17 cellular contexts compared by ENCODE assay signal in the genomic region with DNA sequence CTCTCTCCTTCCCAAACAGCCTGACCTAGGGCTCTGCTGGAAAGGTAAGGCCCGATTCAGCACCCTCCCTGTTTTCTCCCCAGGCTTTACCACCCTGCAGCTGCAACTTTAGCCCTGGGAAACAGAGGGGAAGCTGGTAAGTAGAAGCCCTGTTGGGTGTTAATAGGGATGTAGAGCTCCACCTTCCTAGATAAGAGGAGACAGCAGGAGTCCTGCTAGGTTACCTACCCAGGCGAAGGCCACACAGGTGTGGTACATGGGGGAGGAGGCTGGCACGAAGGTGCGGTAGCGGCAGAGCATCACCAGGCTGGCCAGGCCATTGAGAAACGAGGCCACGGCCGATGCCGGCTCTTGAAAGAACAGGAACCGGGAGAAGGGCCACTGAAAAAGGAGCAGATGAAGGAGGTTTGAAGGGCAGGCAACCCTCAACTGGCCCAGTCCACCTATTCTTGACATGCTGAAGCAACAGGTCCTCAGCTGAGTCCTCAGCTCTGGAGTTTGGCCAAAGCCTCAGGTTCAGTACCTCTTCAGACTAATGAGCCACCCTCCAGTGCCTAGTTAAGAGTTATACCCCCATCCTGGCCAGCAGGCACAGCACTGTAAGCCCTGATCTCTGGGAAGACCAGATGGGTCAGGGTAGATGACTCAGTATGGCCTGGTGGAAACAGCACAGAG. TPM values are rescaled to one million over a fixed set of nuclear protein-coding genes. Genes with fewer than 3 reads are reported as not detected.
DNase-seq lines count a peak whose midpoint lies in the region; ATAC-seq, FAIRE-seq and TF ChIP-seq lines count a peak whose summit lies in the region.
"Had no signal": no experiment of that assay in that cellular context is flagged by ENCODE, and none has a peak within 500 bp of the region (broad histone marks: within the 10 kb centered on the region; RNA-seq: fewer than 3 reads in every experiment).

No MANE protein-coding gene starts in this region.

- H3K4me3 Mint-ChIP-seq in activated naive CD4-positive, alpha-beta T cell treated with anti-CD3 and anti-CD28 coated beads, Interleukin-2, amount 50 U/mL, for 24 hours: no peak overlapping the region
- no peak overlapping the region for H3K4me3 Mint-ChIP-seq in activated naive CD4-positive, alpha-beta T cell treated with anti-CD3 and anti-CD28 coated beads, Interleukin-2, amount 10 ng/mL, durations not matched to agents 7 days and 5 days
- no peak overlapping the region for H3K4me3 Mint-ChIP-seq in Calu3 (ENCODE audit: low read depth, unreplicated experiment)

- no peaks in the 10 kb centered on the region for H3K27me3 Mint-ChIP-seq in activated naive CD4-positive, alpha-beta T cell treated with anti-CD3 and anti-CD28 coated beads, Interleukin-2, amount 50 U/mL, for 24 hours
- H3K27me3 Mint-ChIP-seq in activated naive CD4-positive, alpha-beta T cell treated with anti-CD3 and anti-CD28 coated beads, Interleukin-2, amount 10 ng/mL, durations not matched to agents 7 days and 5 days: no peaks in the 10 kb centered on the region
- H3K27me3 Mint-ChIP-seq in Calu3 (ENCODE audit: unreplicated experiment): no peaks in the 10 kb centered on the region
- H3K27me3 Mint-ChIP-seq: CD4-positive, CD25-positive, alpha-beta regulatory T cell had no signal

- WGBS in esophagus, 2 donors: 85 to 89% methylated on average over 10 of the region's 10 CpGs
- WGBS in small intestine, 3 donors: 61 to 89% (median 68%) methylated on average over 10 of the region's 10 CpGs

- H3K9me3 ChIP-seq in esophagus (ENCODE audit: control insufficient read depth in 2 of 2, insufficient read depth in 1 of 2, low read depth in 1 of 2, low read length in 1 of 2) (no peaks in the 10 kb centered on the region), small intestine (ENCODE audit: control insufficient read depth, low read depth) (no peaks in the 10 kb centered on the region), breast epithelium (no peaks in the 10 kb centered on the region)

- peak overlapping the region; percentile 35 for H3K27ac Mint-ChIP-seq in activated naive CD4-positive, alpha-beta T cell treated with anti-CD3 and anti-CD28 coated beads, Interleukin-2, amount 50 U/mL, for 24 hours
- no peak overlapping the region for H3K27ac Mint-ChIP-seq in activated naive CD4-positive, alpha-beta T cell treated with anti-CD3 and anti-CD28 coated beads, Interleukin-2, amount 10 ng/mL, durations not matched to agents 7 days and 5 days
- H3K27ac Mint-ChIP-seq in Calu3 (ENCODE audit: unreplicated experiment): no peak overlapping the region

- no peaks in the 10 kb centered on the region for H3K27me3 ChIP-seq in esophagus (ENCODE audit: control insufficient read depth in 1 of 2, insufficient read depth in 2 of 2, low read length in 2 of 2)
- no peaks in the 10 kb centered on the region for H3K27me3 ChIP-seq in small intestine (ENCODE audit: control insufficient read depth in 2 of 2, insufficient read depth in 2 of 2, low read length in 2 of 2)
- no peaks in the 10 kb centered on the region for H3K27me3 ChIP-seq in breast epithelium
- H3K27me3 ChIP-seq: BLaER1 treated with 17β-estradiol and CSF1 and Interleukin-3, amounts not matched to agents 10 nM and 100 nM had no signal

- TF ChIP-seq CTCF in Calu3 (IDR thresholded peaks at IDR 0.05; ENCODE audit: unreplicated experiment) (no peak), breast epithelium (IDR thresholded peaks at IDR 0.05) (no peak)

- CTCF ChIA-PET in activated naive CD4-positive, alpha-beta T cell treated with anti-CD3 and anti-CD28 coated beads, Interleukin-2, amount 10 ng/mL, durations not matched to agents 7 days and 5 days (lab: Charles Lee): no interaction called here
- CTCF ChIA-PET in Calu3 (lab: Charles Lee): interaction anchor here (0.6 to 161.2 kb wide), 21 partner anchors 30 to 1019 kb away, joined by 3 to 42089 read pairs (median 4); partner anchors contain the start of genes ERBB2, GRB7, GSDMA and GSDMB

- peaks cover 13% of the 10 kb centered on the region for H3K36me3 Mint-ChIP-seq in activated naive CD4-positive, alpha-beta T cell treated with anti-CD3 and anti-CD28 coated beads, Interleukin-2, amount 50 U/mL, for 24 hours
- H3K36me3 Mint-ChIP-seq in activated naive CD4-positive, alpha-beta T cell treated with anti-CD3 and anti-CD28 coated beads, Interleukin-2, amount 10 ng/mL, durations not matched to agents 7 days and 5 days: peaks cover 39% of the 10 kb centered on the region
- peaks cover 48% of the 10 kb centered on the region for H3K36me3 Mint-ChIP-seq in Calu3 (ENCODE audit: insufficient read depth, unreplicated experiment)

- no peak overlapping the region for H3K4me3 ChIP-seq in esophagus (ENCODE audit: low read depth in 1 of 2, low read length in 2 of 2)
- H3K4me3 ChIP-seq in small intestine (ENCODE audit: low read depth in 1 of 2, low read length in 2 of 2): no peak overlapping the region
- no peak overlapping the region for H3K4me3 ChIP-seq in breast epithelium
- H3K4me3 ChIP-seq: BLaER1 treated with 17β-estradiol and CSF1 and Interleukin-3, amounts not matched to agents 10 nM and 100 nM; GM23248 had no signal

- no peak for ATAC-seq in SK-N-SH treated with all-trans-retinoic acid at 6 μM for 48 hours

- no peaks in the 10 kb centered on the region for H3K9me3 Mint-ChIP-seq in activated naive CD4-positive, alpha-beta T cell treated with anti-CD3 and anti-CD28 coated beads, Interleukin-2, amount 50 U/mL, for 24 hours
- H3K9me3 Mint-ChIP-seq in activated naive CD4-positive, alpha-beta T cell treated with anti-CD3 and anti-CD28 coated beads, Interleukin-2, amount 10 ng/mL, durations not matched to agents 7 days and 5 days: no peaks in the 10 kb centered on the region
- no peaks in the 10 kb centered on the region for H3K9me3 Mint-ChIP-seq in Calu3 (ENCODE audit: low read depth, unreplicated experiment)

- FAIRE-seq in small intestine (lab: Jason Lieb, UNC): no peak
- FAIRE-seq: G401.6, GM12891, HTR-8/SVneo had no signal

- H3K4me1 ChIP-seq in esophagus (ENCODE audit: control insufficient read depth in 2 of 2, insufficient read depth in 2 of 2, low read length in 1 of 2) (peaks cover 0 to 15% of the 10 kb centered on the region in 2 donors), small intestine (ENCODE audit: control insufficient read depth in 2 of 2, insufficient read depth in 1 of 2, low read depth in 1 of 2, low read length in 1 of 2) (peaks cover 6 to 7% of the 10 kb centered on the region in 2 donors), breast epithelium (peaks cover 6 to 10% of the 10 kb centered on the region in 2 donors)

- TF ChIP-seq POLR2A in breast epithelium (IDR thresholded peaks at IDR 0.05): no peak

- intact Hi-C loops in Calu3 (cut with micrococcal nuclease; ENCODE audit: unreplicated experiment): loop anchor here (5.0 to 10.0 kb wide), 2 partner anchors 220 to 598 kb away; partner anchors contain the start of gene CDK12
- intact Hi-C loops in breast epithelium (cut with DNase I; ENCODE audit: low total_unique reads): no loop called here

- H3K27ac ChIP-seq in esophagus (ENCODE audit: low read depth in 2 of 2, low read length in 1 of 2) (peak overlapping the region; percentile 48 to 74), small intestine (ENCODE audit: low read depth in 1 of 2, low read length in 1 of 2) (no peak overlapping the region), breast epithelium (no peak overlapping the region)
- H3K27ac ChIP-seq: BLaER1 treated with 17β-estradiol and CSF1 and Interleukin-3, amounts not matched to agents 10 nM and 100 nM; GM23248 had no signal

- BruUV-seq in Calu3 (replicated peaks; lab: Mats Ljungman, UMichigan): no TSS peak

- no peak for DNase-seq in activated naive CD4-positive, alpha-beta T cell treated with anti-CD3 and anti-CD28 coated beads, Interleukin-2, amount 10 ng/mL, durations not matched to agents 7 days and 5 days
- peak; percentile 78 for DNase-seq in Calu3
- DNase-seq in small intestine: peak; percentile 52
- no peak for DNase-seq in breast epithelium (ENCODE audit: low spot score in 2 of 2)
- DNase-seq in AG08396 (ENCODE audit: low spot score): no peak
- DNase-seq: 8988T; CD4-positive, CD25-positive, alpha-beta regulatory T cell; DMS79; GM23248; H7 had no signal

- H3K4me1 Mint-ChIP-seq in activated naive CD4-positive, alpha-beta T cell treated with anti-CD3 and anti-CD28 coated beads, Interleukin-2, amount 50 U/mL, for 24 hours: peaks cover 49% of the 10 kb centered on the region
- H3K4me1 Mint-ChIP-seq in activated naive CD4-positive, alpha-beta T cell treated with anti-CD3 and anti-CD28 coated beads, Interleukin-2, amount 10 ng/mL, durations not matched to agents 7 days and 5 days: peaks cover 46% of the 10 kb centered on the region
- peaks cover 41% of the 10 kb centered on the region for H3K4me1 Mint-ChIP-seq in Calu3 (ENCODE audit: low read depth, unreplicated experiment)

- H3K36me3 ChIP-seq in esophagus (ENCODE audit: control insufficient read depth in 2 of 2, insufficient read depth in 2 of 2, low read length in 1 of 2) (peaks cover 6 to 7% of the 10 kb centered on the region in 2 donors), small intestine (ENCODE audit: control insufficient read depth in 2 of 2, insufficient read depth in 2 of 2, low read length in 2 of 2) (no peaks in the 10 kb centered on the region), breast epithelium (no peaks in the 10 kb centered on the region)

TF ChIP-seq in SK-N-SH treated with all-trans-retinoic acid at 6 μM for 48 hours, 23 proteins besides CTCF, POLR2A, EP300 and RAD21:
- TF ChIP-seq TCF4 (CRISPR knock-in tag; IDR thresholded peaks at IDR 0.05; ENCODE audit: borderline replicate concordance): no peak

RNA-seq across cellular contexts. Expression of gene PGAP3, which starts 3.4 kb away (rescaled TPM):
- 1,186 and 1,276 TPM in 2 replicates for total RNA-seq in Calu3 (2022)
- 10 to 100 TPM; 28.8 to 40.0 TPM for polyA plus RNA-seq in esophagus
- polyA plus RNA-seq in small intestine: 10 to 100 TPM; 20.6 to 35.5 (median 21.6) TPM
- total RNA-seq in breast epithelium: 10 to 100 TPM; 11.7 to 23.7 (median 21.6) TPM

RNA-seq across cellular contexts. Expression of gene ERBB2, which starts 15.4 kb away (rescaled TPM):
- total RNA-seq in Calu3 (2022) (4,829 and 4,830 TPM in 2 replicates), breast epithelium (100 to 1,000 TPM in 1 of 3 donors, 10 to 100 TPM in 2; 13.1 to 118 (median 59.0) TPM)
- polyA plus RNA-seq in esophagus (10 to 100 TPM; 68.4 to 98.1 TPM), small intestine (10 to 100 TPM; 43.0 to 83.2 (median 56.2) TPM)

RNA-seq across cellular contexts. Expression of gene PNMT, which starts 16.3 kb away (rescaled TPM):
- total RNA-seq in Calu3 (2022): 1.3 and 3.2 TPM in 2 replicates
- polyA plus RNA-seq in esophagus: 1 to 10 TPM; 1.8 to 2.2 TPM
- 1 to 10 TPM; 3.4 to 7.8 (median 6.5) TPM for polyA plus RNA-seq in small intestine
- total RNA-seq in breast epithelium: 1 to 10 TPM; 1.6 to 9.5 (median 5.1) TPM
- total RNA-seq: GM23248 had no signal
- polyA plus RNA-seq: CD4-positive, CD25-positive, alpha-beta regulatory T cell; GM23248 had no signal

RNA-seq across cellular contexts. Expression of gene TCAP, which starts 19.4 kb away (rescaled TPM):
- total RNA-seq in Calu3 (2022): 51.5 and 61.1 TPM in 2 replicates
- under 1 TPM; 0.78 to 0.88 TPM for polyA plus RNA-seq in esophagus
- 10 to 100 TPM in 1 of 3 donors, 1 to 10 TPM in 1, under 1 TPM in 1; 0.85 to 27.6 (median 5.4) TPM for polyA plus RNA-seq in small intestine
- under 1 TPM; 0.48 to 0.73 (median 0.66) TPM for total RNA-seq in breast epithelium
- polyA plus RNA-seq: GM23248 had no signal

RNA-seq across cellular contexts. Expression of gene MIEN1, which starts 45.8 kb away (rescaled TPM):
- total RNA-seq in Calu3 (2022): 2,121 and 2,217 TPM in 2 replicates
- polyA plus RNA-seq in esophagus: 10 to 100 TPM; 57.5 to 98.6 TPM
- 100 to 1,000 TPM in 2 of 3 donors, 10 to 100 TPM in 1; 74.0 to 155 (median 154) TPM for polyA plus RNA-seq in small intestine
- total RNA-seq in breast epithelium: 10 to 100 TPM; 50.7 to 68.2 (median 61.6) TPM

Comparison
In these comparisons a context has a peak if more than half of its experiments do, and no peak if none do; other contexts are left out.
1. DNase-seq: peak in Calu3 (single experiment) and small intestine (single experiment); none in activated naive CD4-positive, alpha-beta T cell treated with anti-CD3 and anti-CD28 coated beads, Interleukin-2, amount 10 ng/mL, durations not matched to agents 7 days and 5 days (single experiment), breast epithelium (0 of 2) and AG08396 (single experiment).
2. H3K27ac ChIP-seq: peak in esophagus (2 of 2); none in small intestine (0 of 2) and breast epithelium (0 of 2).
3. RNA of gene PGAP3, which starts 3.4 kb away (total RNA-seq): 1,186 to 1,276 TPM in Calu3; 11.7 to 23.7 TPM in breast epithelium; every median in the first group is over 10 times any median in the second.
4. RNA of gene ERBB2, which starts 15.4 kb away (total RNA-seq): 4,829 to 4,830 TPM in Calu3; 13.1 to 118 TPM in breast epithelium; every median in the first group is over 10 times any median in the second.